15 cellular contexts compared by ENCODE assay signal in genomic region chr12:83866477-83866876, GRCh38.
DNase-seq lines count a peak whose midpoint lies in the region; ATAC-seq and TF ChIP-seq lines count a peak whose summit lies in the region.
"Had no signal": no experiment of that assay in that cellular context is flagged by ENCODE, and none has a peak within 500 bp of the region (broad histone marks: within the 10 kb centered on the region; RNA-seq: fewer than 3 reads in every experiment).

No MANE protein-coding gene starts in this region.

- H3K4me3 ChIP-seq in ACC112 (ENCODE audit: low read depth, low read length) (no peak overlapping the region), GM23338 (no peak overlapping the region), brain microvascular endothelial cell (ENCODE audit: low read depth, low read length) (no peak overlapping the region), foreskin fibroblast (ENCODE audit: low read depth in 1 of 2, low read length in 2 of 2) (no peak overlapping the region)

- H3K36me3 ChIP-seq in ACC112 (ENCODE audit: insufficient read depth, low read length), result no peaks in the 10 kb centered on the region
- no peaks in the 10 kb centered on the region for H3K36me3 ChIP-seq in GM23338 (ENCODE audit: insufficient read depth)
- no peaks in the 10 kb centered on the region for H3K36me3 ChIP-seq in brain microvascular endothelial cell (replicated peaks)

- H3K9me2 ChIP-seq in GM23338 (ENCODE audit: insufficient read depth), result no peaks in the 10 kb centered on the region

- H3K27ac ChIP-seq in ACC112 (ENCODE audit: low read depth, low read length) (no peak overlapping the region), GM23338 (ENCODE audit: low read depth) (no peak overlapping the region), VCaP (peak overlapping the region; percentile 34; the same call in 1 of the 2 replicates), brain microvascular endothelial cell (no peak overlapping the region)
- H3K27ac ChIP-seq: C4-2B had no signal

- H3K36me3 Mint-ChIP-seq in GM23338 (ENCODE audit: low read depth), result peaks cover 8% of the 10 kb centered on the region; the same call in 1 of the 3 replicates
- no peaks in the 10 kb centered on the region for H3K36me3 Mint-ChIP-seq in activated naive CD4-positive, alpha-beta T cell treated with anti-CD3 and anti-CD28 coated beads for 36 hours (ENCODE audit: low read depth)

- no peak for DNase-seq in GM23338 (ENCODE audit: low spot score)
- peak; percentile 35 for DNase-seq in RPMI8226
- DNase-seq in brain microvascular endothelial cell, result no peak
- no peak for DNase-seq in DMS153 (lab: John Stamatoyannopoulos, UW)
- DNase-seq in activated naive CD4-positive, alpha-beta T cell treated with anti-CD3 and anti-CD28 coated beads for 36 hours, result no peak
- no peak for DNase-seq in foreskin fibroblast
- DNase-seq: ACHN; Caco-2; CD4-positive, alpha-beta T cell; DMS79; GDM1; H9 had no signal

- H2AFZ ChIP-seq in ACC112 (ENCODE audit: low read length, unreplicated experiment) (peak overlapping the region; percentile 25), GM23338 (peak overlapping the region; percentile 69)

- in situ Hi-C loops in brain microvascular endothelial cell (cut with HindIII; ENCODE audit: low pct_ligation_motif_present, low sequenced_read_pairs), result no loop called here

- no peaks in the 10 kb centered on the region for H4K20me1 ChIP-seq in GM23338 (replicated peaks; ENCODE audit: insufficient read depth)

- no peaks in the 10 kb centered on the region for H3K27me3 Mint-ChIP-seq in GM23338 (ENCODE audit: insufficient read depth, low read depth, poor library complexity)
- H3K27me3 Mint-ChIP-seq in activated naive CD4-positive, alpha-beta T cell treated with anti-CD3 and anti-CD28 coated beads for 36 hours (ENCODE audit: low read depth), result no peaks in the 10 kb centered on the region
- H3K27me3 Mint-ChIP-seq: CD4-positive, alpha-beta T cell had no signal

- H3F3A ChIP-seq in GM23338 (replicated peaks; ENCODE audit: low read depth), result no peaks in the 10 kb centered on the region

- no peak for ATAC-seq in GM23338

- peaks cover 11% of the 10 kb centered on the region for H3K9me3 Mint-ChIP-seq in GM23338
- no peaks in the 10 kb centered on the region for H3K9me3 Mint-ChIP-seq in activated naive CD4-positive, alpha-beta T cell treated with anti-CD3 and anti-CD28 coated beads for 36 hours

- no peaks in the 10 kb centered on the region for H3K4me1 ChIP-seq in ACC112 (ENCODE audit: control insufficient read depth, insufficient read depth, low read length, unreplicated experiment)
- H3K4me1 ChIP-seq in GM23338 (ENCODE audit: insufficient read depth), result no peaks in the 10 kb centered on the region
- H3K4me1 ChIP-seq: Caco-2 had no signal

- TF ChIP-seq CTCF in GM23338 (conservative IDR thresholded peaks at IDR 0.05; ENCODE audit: low read depth in 2 of 2) (no peak), VCaP (conservative IDR thresholded peaks at IDR 0.05) (no peak), brain microvascular endothelial cell (IDR thresholded peaks at IDR 0.05; ENCODE audit: low read depth, low read length, missing control alignments) (no peak), foreskin fibroblast (IDR thresholded peaks at IDR 0.05; ENCODE audit: low read depth, low read length) (no peak)

- CTCF ChIA-PET in activated naive CD4-positive, alpha-beta T cell treated with anti-CD3 and anti-CD28 coated beads for 36 hours (lab: Charles Lee), result no interaction called here

- no peak overlapping the region for H3K27ac Mint-ChIP-seq in GM23338
- H3K27ac Mint-ChIP-seq in activated naive CD4-positive, alpha-beta T cell treated with anti-CD3 and anti-CD28 coated beads for 36 hours, result no peak overlapping the region
- H3K27ac Mint-ChIP-seq: CD4-positive, alpha-beta T cell; H9 had no signal

- H3K4me2 ChIP-seq in GM23338, result no peak overlapping the region

- no peaks in the 10 kb centered on the region for H3K4me1 Mint-ChIP-seq in GM23338
- no peaks in the 10 kb centered on the region for H3K4me1 Mint-ChIP-seq in activated naive CD4-positive, alpha-beta T cell treated with anti-CD3 and anti-CD28 coated beads for 36 hours (ENCODE audit: low read depth)
- H3K4me1 Mint-ChIP-seq: H9 had no signal

- H3K27me3 ChIP-seq in ACC112 (ENCODE audit: insufficient read depth, low read length) (no peaks in the 10 kb centered on the region), GM23338 (ENCODE audit: insufficient read depth) (no peaks in the 10 kb centered on the region), brain microvascular endothelial cell (replicated peaks) (no peaks in the 10 kb centered on the region)

- intact Hi-C loops in activated naive CD4-positive, alpha-beta T cell treated with anti-CD3 and anti-CD28 coated beads for 36 hours (cut with micrococcal nuclease), result no loop called here

- H3K4me3 Mint-ChIP-seq in GM23338, result no peak overlapping the region
- H3K4me3 Mint-ChIP-seq in activated naive CD4-positive, alpha-beta T cell treated with anti-CD3 and anti-CD28 coated beads for 36 hours, result no peak overlapping the region
- H3K4me3 Mint-ChIP-seq: CD4-positive, alpha-beta T cell; H9 had no signal

- no peaks in the 10 kb centered on the region for H3K79me2 ChIP-seq in ACC112 (ENCODE audit: control insufficient read depth, insufficient read depth, low read length, unreplicated experiment)
- H3K79me2 ChIP-seq in GM23338 (replicated peaks; ENCODE audit: insufficient read depth), result no peaks in the 10 kb centered on the region

TF ChIP-seq in GM23338, 12 proteins besides CTCF, POLR2A, EP300 and RAD21 (continues in another document):
- no peak for TF ChIP-seq ZNF114 (CRISPR knock-in tag; IDR thresholded peaks at IDR 0.05)
- TF ChIP-seq ETS1 (IDR thresholded peaks at IDR 0.05), result no peak
- TF ChIP-seq ZNF462 (CRISPR knock-in tag; IDR thresholded peaks at IDR 0.05), result no peak
- TF ChIP-seq EZH2phosphoT487 (IDR thresholded peaks at IDR 0.05; ENCODE audit: unreplicated experiment), result no peak
